Comparison of ENCODE assay signal across 14 cellular contexts in the genomic region with DNA sequence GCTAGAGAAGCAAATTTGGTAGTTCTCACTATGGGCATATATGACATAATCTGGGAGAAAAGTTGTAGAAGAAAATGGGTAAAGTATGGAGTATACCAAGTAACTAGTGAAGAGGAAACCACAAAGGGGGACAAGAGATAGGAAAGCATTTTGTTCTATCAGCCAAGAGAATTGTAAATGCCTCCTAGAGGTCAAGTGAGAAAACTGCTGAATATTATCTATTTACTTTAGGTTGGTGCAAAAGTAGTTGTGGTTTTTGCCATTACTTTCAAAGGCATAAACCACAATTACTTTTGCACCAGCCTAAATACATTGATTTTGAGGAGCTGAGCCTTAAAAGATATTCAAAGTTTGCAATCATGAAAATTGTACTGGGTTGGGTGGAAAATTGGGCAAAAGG.
DNase-seq lines count a peak whose midpoint lies in the region; ATAC-seq and TF ChIP-seq lines count a peak whose summit lies in the region.
"Had no signal": no experiment of that assay in that cellular context is flagged by ENCODE, and none has a peak within 500 bp of the region (broad histone marks: within the 10 kb centered on the region; RNA-seq: fewer than 3 reads in every experiment).

No MANE protein-coding gene starts in this region.

- H3K36me3 Mint-ChIP-seq in stimulated activated naive CD8-positive, alpha-beta T cell treated with anti-CD3 and anti-CD28 coated beads, Interleukin-15, Interleukin-2, amounts not matched to agents 100 ng/mL and 50 ng/mL, for 24 hours (ENCODE audit: low read depth), result peaks cover 28% of the 10 kb centered on the region
- H3K36me3 Mint-ChIP-seq in chondrocyte (ENCODE audit: low read depth), result no peaks in the 10 kb centered on the region
- H3K36me3 Mint-ChIP-seq in activated T-helper 17 cell treated with anti-CD3 and anti-CD28 coated beads, Interleukin-2, amount 50 U/mL, for 72 hours (ENCODE audit: low read depth), result no peaks in the 10 kb centered on the region

- peak; percentile 50 for TF ChIP-seq CTCF in chondrocyte (IDR thresholded peaks at IDR 0.05)
- TF ChIP-seq CTCF in foreskin fibroblast (IDR thresholded peaks at IDR 0.05; ENCODE audit: low read depth, low read length), result no peak

- H3K27ac Mint-ChIP-seq in stimulated activated naive CD8-positive, alpha-beta T cell treated with anti-CD3 and anti-CD28 coated beads, Interleukin-15, Interleukin-2, amounts not matched to agents 100 ng/mL and 50 ng/mL, for 24 hours, result peak overlapping the region; percentile 50
- no peak overlapping the region for H3K27ac Mint-ChIP-seq in stimulated activated naive CD8-positive, alpha-beta T cell treated with anti-CD3 and anti-CD28 coated beads, Interleukin-15, amount 100 ng/mL, for 72 hours
- H3K27ac Mint-ChIP-seq in chondrocyte (ENCODE audit: unreplicated experiment), result no peak overlapping the region
- no peak overlapping the region for H3K27ac Mint-ChIP-seq in activated T-helper 17 cell treated with anti-CD3 and anti-CD28 coated beads, Interleukin-2, amount 50 U/mL, for 72 hours

- no peak overlapping the region for H3K4me3 ChIP-seq in foreskin fibroblast (ENCODE audit: low read depth in 1 of 2, low read length in 2 of 2)
- H3K4me3 ChIP-seq: tibial nerve had no signal

- DNase-seq in stimulated activated naive CD8-positive, alpha-beta T cell treated with anti-CD3 and anti-CD28 coated beads, Interleukin-15, amount 100 ng/mL, for 72 hours, result no peak
- DNase-seq in MV-4-11 (lab: John Stamatoyannopoulos, UW) (peak; percentile 36), chondrocyte (ENCODE audit: low spot score) (no peak), middle frontal gyrus (ENCODE audit: extremely low spot score, low spot score) (no peak), left lobe of liver (ENCODE audit: low spot score) (no peak), foreskin fibroblast (no peak)
- DNase-seq: activated effector memory CD4-positive, alpha-beta T cell treated with Interleukin-2 at 50 U/mL for 16 hours; effector memory CD4-positive, alpha-beta T cell; IMR-90; NCI-H524 treated with DMSO at 0.1 percent for 48 hours; occipital lobe had no signal

- no peak for ATAC-seq in stimulated activated naive CD8-positive, alpha-beta T cell treated with anti-CD3 and anti-CD28 coated beads, Interleukin-15, amount 100 ng/mL, for 72 hours
- no peak for ATAC-seq in activated T-helper 17 cell treated with anti-CD3 and anti-CD28 coated beads, Interleukin-2, amount 50 U/mL, for 72 hours (replicated peaks)
- no peak for ATAC-seq in left lobe of liver

- no peaks in the 10 kb centered on the region for H3K9me3 Mint-ChIP-seq in stimulated activated naive CD8-positive, alpha-beta T cell treated with anti-CD3 and anti-CD28 coated beads, Interleukin-15, Interleukin-2, amounts not matched to agents 100 ng/mL and 50 ng/mL, for 24 hours
- no peaks in the 10 kb centered on the region for H3K9me3 Mint-ChIP-seq in stimulated activated naive CD8-positive, alpha-beta T cell treated with anti-CD3 and anti-CD28 coated beads, Interleukin-15, amount 100 ng/mL, for 72 hours
- no peaks in the 10 kb centered on the region for H3K9me3 Mint-ChIP-seq in chondrocyte (ENCODE audit: low read depth)
- H3K9me3 Mint-ChIP-seq in activated T-helper 17 cell treated with anti-CD3 and anti-CD28 coated beads, Interleukin-2, amount 50 U/mL, for 72 hours, result no peaks in the 10 kb centered on the region

- H3K4me3 Mint-ChIP-seq in stimulated activated naive CD8-positive, alpha-beta T cell treated with anti-CD3 and anti-CD28 coated beads, Interleukin-15, Interleukin-2, amounts not matched to agents 100 ng/mL and 50 ng/mL, for 24 hours, result no peak overlapping the region
- H3K4me3 Mint-ChIP-seq in stimulated activated naive CD8-positive, alpha-beta T cell treated with anti-CD3 and anti-CD28 coated beads, Interleukin-15, amount 100 ng/mL, for 72 hours, result no peak overlapping the region
- H3K4me3 Mint-ChIP-seq in chondrocyte (ENCODE audit: unreplicated experiment), result no peak overlapping the region
- H3K4me3 Mint-ChIP-seq in activated T-helper 17 cell treated with anti-CD3 and anti-CD28 coated beads, Interleukin-2, amount 50 U/mL, for 72 hours, result no peak overlapping the region

- H3K27me3 Mint-ChIP-seq in stimulated activated naive CD8-positive, alpha-beta T cell treated with anti-CD3 and anti-CD28 coated beads, Interleukin-15, Interleukin-2, amounts not matched to agents 100 ng/mL and 50 ng/mL, for 24 hours, result no peaks in the 10 kb centered on the region
- no peaks in the 10 kb centered on the region for H3K27me3 Mint-ChIP-seq in stimulated activated naive CD8-positive, alpha-beta T cell treated with anti-CD3 and anti-CD28 coated beads, Interleukin-15, amount 100 ng/mL, for 72 hours
- H3K27me3 Mint-ChIP-seq in chondrocyte (ENCODE audit: low read depth), result no peaks in the 10 kb centered on the region
- no peaks in the 10 kb centered on the region for H3K27me3 Mint-ChIP-seq in activated T-helper 17 cell treated with anti-CD3 and anti-CD28 coated beads, Interleukin-2, amount 50 U/mL, for 72 hours

- peaks cover 89% of the 10 kb centered on the region for H3K4me1 Mint-ChIP-seq in stimulated activated naive CD8-positive, alpha-beta T cell treated with anti-CD3 and anti-CD28 coated beads, Interleukin-15, Interleukin-2, amounts not matched to agents 100 ng/mL and 50 ng/mL, for 24 hours (ENCODE audit: low read depth)
- peaks cover 91% of the 10 kb centered on the region for H3K4me1 Mint-ChIP-seq in stimulated activated naive CD8-positive, alpha-beta T cell treated with anti-CD3 and anti-CD28 coated beads, Interleukin-15, amount 100 ng/mL, for 72 hours
- peaks cover 44% of the 10 kb centered on the region for H3K4me1 Mint-ChIP-seq in chondrocyte (ENCODE audit: low read depth)
- peaks cover 32% of the 10 kb centered on the region for H3K4me1 Mint-ChIP-seq in activated T-helper 17 cell treated with anti-CD3 and anti-CD28 coated beads, Interleukin-2, amount 50 U/mL, for 72 hours
